Comparison of ENCODE assay signal across 11 cellular contexts in the genomic region with DNA sequence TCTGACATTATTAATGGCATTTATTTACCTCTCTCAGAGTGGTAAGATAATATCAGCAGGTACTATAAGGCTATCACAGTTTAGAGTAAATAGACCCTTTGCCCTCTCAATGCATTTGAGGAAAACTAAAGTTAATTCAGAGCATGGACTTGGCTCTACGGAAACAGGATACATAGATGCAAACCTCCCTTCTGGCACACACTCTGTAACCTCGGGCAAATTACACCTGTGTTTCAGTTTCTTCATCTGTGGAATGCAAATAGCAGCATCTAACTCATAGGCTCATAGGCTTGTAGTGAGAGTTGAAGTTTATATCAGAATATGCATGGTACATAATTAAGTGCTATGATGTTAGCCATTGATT. TPM values are rescaled to one million over a fixed set of nuclear protein-coding genes. Genes with fewer than 3 reads are reported as not detected.
DNase-seq lines count a peak whose midpoint lies in the region; ATAC-seq, FAIRE-seq and TF ChIP-seq lines count a peak whose summit lies in the region.
"Had no signal": no experiment of that assay in that cellular context is flagged by ENCODE, and none has a peak within 500 bp of the region (broad histone marks: within the 10 kb centered on the region; RNA-seq: fewer than 3 reads in every experiment).

No MANE protein-coding gene starts in this region.

- peak overlapping the region; percentile 48 for H2AFZ ChIP-seq in K562 (ENCODE audit: low read depth, low read length)

- CTCF ChIA-PET in K562 (lab: Yijun Ruan, JAX; ENCODE audit: low intra/inter-chr PET ratio) (no interaction called here), A673 (lab: Charles Lee) (interaction anchor here (0.6 kb wide), 1 partner anchor 219 kb away, joined by 4 read pairs; no protein-coding TSS in a partner anchor)
- CTCF ChIA-PET in activated CD8-positive, alpha-beta T cell treated with anti-CD3 and anti-CD28 coated beads, Interleukin-2, amount 10 ng/mL, durations not matched to agents 7 days and 5 days (lab: Charles Lee) = interaction anchor here (1.0 kb wide), 1 partner anchor 241 kb away, joined by 3 read pairs; no protein-coding TSS in a partner anchor

- H3K27me3 ChIP-seq in K562 (ENCODE audit: control insufficient read depth in 2 of 2, insufficient read depth in 2 of 2, low read length in 2 of 2) (no peaks in the 10 kb centered on the region), A673 (replicated peaks; ENCODE audit: insufficient read depth, low read depth, low read length, poor library complexity) (no peaks in the 10 kb centered on the region)

- H3K4me3 ChIP-seq in GM12865 (ENCODE audit: low read depth, low read length) (peak overlapping the region; percentile 29), K562 (no peak overlapping the region), A673 (ENCODE audit: low read depth, low read length, poor library complexity, severe bottlenecking) (no peak overlapping the region)
- H3K4me3 ChIP-seq: left ventricle myocardium inferior had no signal

- no peaks in the 10 kb centered on the region for H3K9me1 ChIP-seq in K562 (ENCODE audit: control insufficient read depth, insufficient read depth, low read length)

- TF ChIP-seq POLR2A in K562 (conservative IDR thresholded peaks at IDR 0.05) = no peak

- H3K79me2 ChIP-seq in K562 (ENCODE audit: control insufficient read depth, insufficient read depth, low read length) = no peaks in the 10 kb centered on the region

- no peak overlapping the region for H3K4me3 Mint-ChIP-seq in activated CD8-positive, alpha-beta T cell treated with anti-CD3 and anti-CD28 coated beads, Interleukin-2, amount 10 ng/mL, durations not matched to agents 7 days and 5 days

- H3K4me1 ChIP-seq in K562 (replicated peaks in 1 of 2; ENCODE audit: control insufficient read depth in 2 of 2, insufficient read depth in 2 of 2, low read length in 2 of 2) (peaks cover 0 to 39% of the 10 kb centered on the region in 2 experiments; a peak in 3 of 5 replicates), A673 (ENCODE audit: insufficient read depth, low read length, poor library complexity, severe bottlenecking) (peaks cover 3% of the 10 kb centered on the region)

- H3K4me1 Mint-ChIP-seq in activated CD8-positive, alpha-beta T cell treated with anti-CD3 and anti-CD28 coated beads, Interleukin-2, amount 10 ng/mL, durations not matched to agents 7 days and 5 days (ENCODE audit: low read depth) = peaks cover 4% of the 10 kb centered on the region

- no peak for TF ChIP-seq RAD21 in K562 (CRISPR knock-in tag; conservative IDR thresholded peaks at IDR 0.05 in 1 of 2, IDR thresholded peaks at IDR 0.05 in 1 of 2)

- H3K4me2 ChIP-seq in K562 (ENCODE audit: insufficient read depth, low read length) = peak overlapping the region; percentile 17; the same call in 1 of the 2 replicates

- H3K27ac ChIP-seq in K562 (ENCODE audit: extremely low read depth, low read depth, low read length) = peak overlapping the region; percentile 80
- H3K27ac ChIP-seq in A673 (ENCODE audit: low read depth, low read length, poor library complexity, severe bottlenecking) = no peak overlapping the region
- H3K27ac ChIP-seq: left ventricle myocardium inferior had no signal

- H3K9me3 ChIP-seq in K562 (replicated peaks; ENCODE audit: control insufficient read depth, insufficient read depth, low read depth, low read length) (peaks cover 8% of the 10 kb centered on the region), A673 (ENCODE audit: low read depth, low read length, poor library complexity, severe bottlenecking) (no peaks in the 10 kb centered on the region)

- no peak overlapping the region for H3K27ac Mint-ChIP-seq in activated CD8-positive, alpha-beta T cell treated with anti-CD3 and anti-CD28 coated beads, Interleukin-2, amount 10 ng/mL, durations not matched to agents 7 days and 5 days

- ATAC-seq in GM21390 (IDR thresholded peaks at IDR 0.05; ENCODE audit: unreplicated experiment) (peak; percentile 81), HG03159 (IDR thresholded peaks at IDR 0.05; ENCODE audit: unreplicated experiment) (peak; percentile 65), K562 (no peak)
- ATAC-seq in activated CD8-positive, alpha-beta T cell treated with anti-CD3 and anti-CD28 coated beads, Interleukin-2, amount 10 ng/mL, durations not matched to agents 7 days and 5 days = no peak

- no peaks in the 10 kb centered on the region for H3K36me3 ChIP-seq in K562 (ENCODE audit: control insufficient read depth, insufficient read depth, low read length)
- H3K36me3 ChIP-seq in A673 (ENCODE audit: insufficient read depth, low read length, poor library complexity, severe bottlenecking) = no peaks in the 10 kb centered on the region
- H3K36me3 ChIP-seq: left ventricle myocardium inferior had no signal

- POLR2A ChIA-PET in K562 (lab: Yijun Ruan, JAX) = interaction anchor here (0.9 to 1.0 kb wide), 3 partner anchors 11 to 50 kb away, joined by 4 to 5 read pairs (median 4); no protein-coding TSS in a partner anchor
- POLR2A ChIA-PET in activated CD8-positive, alpha-beta T cell treated with anti-CD3 and anti-CD28 coated beads, Interleukin-2, amount 10 ng/mL, durations not matched to agents 7 days and 5 days (lab: Charles Lee) = no interaction called here
- POLR2A ChIA-PET in A673 (lab: Charles Lee; ENCODE audit: low non-redundant PET) = interaction anchor here (0.5 kb wide), 1 partner anchor 31 kb away, joined by 6 read pairs; no protein-coding TSS in a partner anchor

- WGBS in K562 (ENCODE audit: insufficient coverage, low coverage, missing lambda C conversion rate) = 13% methylated on average over 2 of the region's 2 CpGs

- H3K27me3 Mint-ChIP-seq in activated CD8-positive, alpha-beta T cell treated with anti-CD3 and anti-CD28 coated beads, Interleukin-2, amount 10 ng/mL, durations not matched to agents 7 days and 5 days (ENCODE audit: low read depth) = peaks cover 44% of the 10 kb centered on the region

- FAIRE-seq in K562 (lab: Jason Lieb, UNC) = no peak
- FAIRE-seq: endometrium had no signal

- H3K36me3 Mint-ChIP-seq in activated CD8-positive, alpha-beta T cell treated with anti-CD3 and anti-CD28 coated beads, Interleukin-2, amount 10 ng/mL, durations not matched to agents 7 days and 5 days (ENCODE audit: low read depth) = no peaks in the 10 kb centered on the region

- peaks cover 13% of the 10 kb centered on the region for H3K9me3 Mint-ChIP-seq in activated CD8-positive, alpha-beta T cell treated with anti-CD3 and anti-CD28 coated beads, Interleukin-2, amount 10 ng/mL, durations not matched to agents 7 days and 5 days (ENCODE audit: insufficient read depth)

- H3K9ac ChIP-seq in K562 (ENCODE audit: insufficient read depth in 1 of 2, low read depth in 2 of 2, low read length in 2 of 2) = peak overlapping the region in 1 of 2 experiments; percentile 61; a peak in 2 of 4 replicates

- TF ChIP-seq CTCF in GM12865 (IDR thresholded peaks at IDR 0.05; ENCODE audit: insufficient read depth, low read depth, low read length, missing control alignments) = no peak
- no peak for TF ChIP-seq CTCF in K562 (IDR thresholded peaks at IDR 0.05 in 2 of 3, conservative IDR thresholded peaks at IDR 0.05 in 1 of 3; ENCODE audit: insufficient read depth in 2 of 3, low read depth in 1 of 3, low read length in 3 of 3)
- no peak for TF ChIP-seq CTCF in A673 (conservative IDR thresholded peaks at IDR 0.05; ENCODE audit: low read depth, low read length)

- H4K20me1 ChIP-seq in K562 (replicated peaks; ENCODE audit: control insufficient read depth, insufficient read depth, low read length) = no peaks in the 10 kb centered on the region

- BruUV-seq in K562 (replicated peaks; lab: Mats Ljungman, UMichigan) = no TSS peak
- BruUV-seq in A673 (replicated peaks; lab: Mats Ljungman, UMichigan) = no TSS peak

- DNase-seq in GM12865 (ENCODE audit: low read depth) (peak; percentile 78), K562 (ENCODE audit: extremely low read depth in 1 of 4, low spot score in 3 of 4) (no peak), hippocampal formation (lab: John Stamatoyannopoulos, UW) (no peak), A673 (ENCODE audit: low spot score) (no peak), COLO829 (ENCODE audit: low spot score) (no peak)
- no peak for DNase-seq in activated CD8-positive, alpha-beta T cell treated with anti-CD3 and anti-CD28 coated beads, Interleukin-2, amount 10 ng/mL, durations not matched to agents 7 days and 5 days
- DNase-seq: left ventricle myocardium inferior; stimulated activated CD4-positive, alpha-beta T cell treated with anti-CD3 and anti-CD28 coated beads, Interleukin-1b, Interleukin-23, amount 100 ng/mL, for 48 hours had no signal

- in situ Hi-C loops in K562 (cut with MboI) = no loop called here

- no peak for TF ChIP-seq EP300 in K562 (IDR thresholded peaks at IDR 0.05; ENCODE audit: low read length)

- intact Hi-C loops in K562 (cut with micrococcal nuclease) = no loop called here
- intact Hi-C loops in A673 (cut with micrococcal nuclease; ENCODE audit: unreplicated experiment) = no loop called here

TF ChIP-seq in K562, 482 proteins besides CTCF, POLR2A, EP300 and RAD21:
- 0 out of 4 replicates have a peak, but pooled peaks of 1 of the 2 experiments have one; percentile 2 for TF ChIP-seq FOXA3 (CRISPR knock-in tag; conservative IDR thresholded peaks at IDR 0.05 in 1 of 2, IDR thresholded peaks at IDR 0.05 in 1 of 2)
- no peak for TF ChIP-seq PTTG1 (tag; IDR thresholded peaks at IDR 0.05; ENCODE audit: low read depth)

RNA-seq across cellular contexts. Expression of gene RAPGEF5, which starts 5.6 kb away (rescaled TPM):
- total RNA-seq in K562 (2011; cell fraction: chromatin; rRNA removed; ENCODE audit: low replicate concordance) = 3.3 and 9.4 TPM in 2 replicates
- 1.3 and 2.5 TPM in 2 replicates for total RNA-seq in K562 (2011; cell fraction: nucleolus; rRNA removed)
- total RNA-seq in K562 (2011; cell fraction: nucleoplasm; rRNA removed) = 5.9 and 9.7 TPM in 2 replicates
- 0.45 and 1.3 TPM in 2 replicates for total RNA-seq in K562 (2014; rRNA removed)
- total RNA-seq in K562 (2014; rRNA removed; fragmentation: Illumina TruSeq; extraction: Trizol) = 2.0 and 2.3 TPM in 2 replicates
- total RNA-seq in K562 (2015; rRNA removed; fragmentation: Illumina TruSeq; extraction: Trizol) = 1.3 and 1.6 TPM in 2 replicates
- total RNA-seq in K562 (2021) = 1.8 and 3.1 TPM in 2 replicates
- 0.85 and 1.3 TPM in 2 replicates for polyA plus RNA-seq in K562 (2011; rRNA removed)
- 0.25 and 0.58 TPM in 2 replicates for polyA plus RNA-seq in K562 (2011; cell fraction: cytosol; rRNA removed)
- polyA plus RNA-seq in K562 (2011; cell fraction: nucleus; rRNA removed) = 2.8 and 3.2 TPM in 2 replicates
- polyA plus RNA-seq in K562 (2012) = 0.53 and 0.61 TPM in 2 replicates
- polyA plus RNA-seq in K562 (2014; fragmentation: Illumina TruSeq; extraction: Trizol) = 0.75 and 1.1 TPM in 2 replicates
- polyA plus RNA-seq in K562 (2014; fragmentation: Nextera tagmentation; extraction: Ambion mirVana) = 1 to 10 TPM in 1 of 2 experiments, under 1 TPM in 1; 0.39 to 1.0 TPM
- 0.94 and 1.1 TPM in 2 replicates for polyA plus RNA-seq in K562 (2014; rRNA removed)
- 3.0 and 5.4 TPM in 2 replicates for polyA minus RNA-seq in K562 (2011; rRNA and poly(A)+ RNA removed)
- 0.86 and 3.3 TPM in 2 replicates for polyA minus RNA-seq in K562 (2011; cell fraction: cytosol; rRNA and poly(A)+ RNA removed)
- 4.3 and 11.1 TPM in 2 replicates for polyA minus RNA-seq in K562 (2011; cell fraction: nucleus; rRNA and poly(A)+ RNA removed)
- under 1 TPM; 0.42 to 0.63 TPM for total RNA-seq in activated CD8-positive, alpha-beta T cell treated with anti-CD3 and anti-CD28 coated beads, Interleukin-2, amount 10 ng/mL, durations not matched to agents 7 days and 5 days
- total RNA-seq in A673 (2021) = 10.7 and 14.9 TPM in 2 replicates

Comparison
In these comparisons a context has a peak if more than half of its experiments do, and no peak if none do; other contexts are left out.
1. ATAC-seq: peak in GM21390 (single experiment) and HG03159 (single experiment); none in K562 (single experiment) and activated CD8-positive, alpha-beta T cell treated with anti-CD3 and anti-CD28 coated beads, Interleukin-2, amount 10 ng/mL, durations not matched to agents 7 days and 5 days (single experiment).